Comparison of ENCODE assay signal across 8 cellular contexts in the genomic region with DNA sequence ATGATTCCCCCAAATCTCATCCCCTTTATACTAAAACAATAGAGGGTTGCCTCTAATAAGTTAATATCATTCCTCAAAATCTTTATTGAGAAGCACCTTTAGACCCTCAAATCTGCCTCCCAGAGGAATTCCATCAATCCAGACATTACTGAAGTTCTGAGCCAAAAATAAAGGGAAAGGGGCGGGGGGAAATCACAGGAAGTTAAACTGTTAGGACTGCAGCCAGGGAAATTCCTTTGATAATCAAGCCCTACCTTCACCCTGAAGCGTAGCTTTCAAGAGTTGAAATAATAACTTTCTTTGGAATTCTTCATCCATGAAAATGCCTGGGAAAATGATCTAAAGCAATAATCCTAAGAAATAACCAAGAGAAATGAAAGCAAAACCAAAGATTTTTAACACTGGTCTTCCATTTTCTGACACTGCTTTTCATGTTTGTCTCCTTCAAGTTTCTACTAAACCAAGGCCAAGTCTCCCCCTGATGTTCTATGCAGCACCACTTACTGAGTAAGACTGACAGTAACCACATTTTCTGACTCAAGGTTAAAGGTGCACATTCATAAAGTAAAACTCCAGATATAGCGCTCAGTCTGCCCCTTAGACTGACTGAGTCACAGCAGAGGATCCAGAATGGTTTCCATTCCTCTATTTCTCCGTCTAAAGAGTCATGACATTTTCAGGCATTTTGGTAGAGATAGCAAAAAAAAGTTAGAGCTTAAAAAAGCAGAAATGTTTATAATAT.
DNase-seq lines count a peak whose midpoint lies in the region; ATAC-seq and TF ChIP-seq lines count a peak whose summit lies in the region.

No MANE protein-coding gene starts in this region.

- TF ChIP-seq CTCF in adrenal gland (IDR thresholded peaks at IDR 0.05) (no peak), vagina (IDR thresholded peaks at IDR 0.05) (no peak)

- H3K9me3 ChIP-seq in adrenal gland (replicated peaks in 1 of 3) (no peaks in the 10 kb centered on the region), vagina (no peaks in the 10 kb centered on the region)

- H3K27me3 ChIP-seq in adrenal gland (no peaks in the 10 kb centered on the region), vagina (no peaks in the 10 kb centered on the region)

- intact Hi-C loops in adrenal gland (cut with DNase I), result no loop called here
- intact Hi-C loops in vagina (cut with DNase I), result no loop called here

- H3K27ac ChIP-seq in adrenal gland (peak overlapping the region; percentile 0 to 90 (median 65)), vagina (peak overlapping the region; percentile 74)

- peak overlapping the region in 2 of 4 donors; percentile 3 to 58 for H3K4me3 ChIP-seq in adrenal gland
- peak overlapping the region; percentile 10 to 17 for H3K4me3 ChIP-seq in vagina

- ATAC-seq in GM19043 (IDR thresholded peaks at IDR 0.05; ENCODE audit: low read depth, unreplicated experiment) (peak; percentile 73), HG03159 (IDR thresholded peaks at IDR 0.05; ENCODE audit: unreplicated experiment) (peak; percentile 89)

- peaks cover 0 to 14% of the 10 kb centered on the region in 2 donors for H3K4me1 ChIP-seq in adrenal gland (replicated peaks in 1 of 2)
- peaks cover 8% of the 10 kb centered on the region for H3K4me1 ChIP-seq in vagina

- TF ChIP-seq POLR2A in adrenal gland (IDR thresholded peaks at IDR 0.05) (no peak), vagina (IDR thresholded peaks at IDR 0.05) (no peak)

- peak; percentile 80 for DNase-seq in A172 (ENCODE audit: low spot score)
- peak in 3 of 7 donors; percentile 15 to 18 (median 17) for DNase-seq in adrenal gland
- peak; percentile 51 for DNase-seq in left kidney (ENCODE audit: low read depth, low spot score)
- no peak for DNase-seq in vagina (ENCODE audit: extremely low spot score in 2 of 2)
- no peak for DNase-seq in COR-L47 (lab: John Stamatoyannopoulos, UW)
- no peak for DNase-seq in mucosa of gallbladder (ENCODE audit: low spot score)

- WGBS in adrenal gland, 4 donors, result 15 to 23% (median 20%) methylated on average over 4 of the region's 4 CpGs

- H3K36me3 ChIP-seq in adrenal gland (replicated peaks in 1 of 2) (no peaks in the 10 kb centered on the region), vagina (no peaks in the 10 kb centered on the region)

Comparison
In these comparisons a context has a peak if more than half of its experiments do, and no peak if none do; other contexts are left out.
1. DNase-seq: peak in A172 (single experiment) and left kidney (single experiment); none in vagina (0 of 2), COR-L47 (single experiment) and mucosa of gallbladder (single experiment).